In genomic region chr17:37430051-37430591, GRCh38 we compare ENCODE assay signal across 11 cellular contexts. TPM values are rescaled to one million over a fixed set of nuclear protein-coding genes. Genes with fewer than 3 reads are reported as not detected.
A peak's percentile ranks its signal among the peaks of the same experiment; 100 is the strongest.
DNase-seq lines count a peak whose midpoint lies in the region; ATAC-seq and TF ChIP-seq lines count a peak whose summit lies in the region.
"Had no signal": no experiment of that assay in that cellular context is flagged by ENCODE, and none has a peak within 500 bp of the region (broad histone marks: within the 10 kb centered on the region; RNA-seq: fewer than 3 reads in every experiment).

No MANE protein-coding gene starts in this region.

- peaks cover 0 to 22% of the 10 kb centered on the region in 2 donors for H3K4me1 ChIP-seq in thoracic aorta (ENCODE audit: control insufficient read depth in 1 of 2, low read depth in 2 of 2)

- peak overlapping the region; percentile 93 for H3K27ac Mint-ChIP-seq in T-helper 2 cell treated with Interferon-gamma antibody and Interleukin-4, amounts not matched to agents 5 μg/mL and 100 μg/mL, for 36 hours

- TF ChIP-seq CTCF in fibroblast of mammary gland (conservative IDR thresholded peaks at IDR 0.05; ENCODE audit: control insufficient read depth, insufficient read depth, low read depth, low read length) (no peak), thoracic aorta (IDR thresholded peaks at IDR 0.05) (no peak)

- H3K27me3 ChIP-seq in thoracic aorta (replicated peaks; ENCODE audit: insufficient read depth), result no peaks in the 10 kb centered on the region
- H3K27me3 ChIP-seq: neutrophil had no signal

- peak overlapping the region; percentile 10 to 57 for H3K27ac ChIP-seq in thoracic aorta
- H3K27ac ChIP-seq: neutrophil had no signal

- H3K27me3 Mint-ChIP-seq in activated T-cell treated with anti-CD3 and anti-CD28 coated beads, Interleukin-2, amount 50 U/mL, for 4 hours (ENCODE audit: low read depth), result no peaks in the 10 kb centered on the region
- no peaks in the 10 kb centered on the region for H3K27me3 Mint-ChIP-seq in T-helper 2 cell treated with Interferon-gamma antibody and Interleukin-4, amounts not matched to agents 5 μg/mL and 100 μg/mL, for 36 hours (ENCODE audit: low read depth)

- peaks cover 20% of the 10 kb centered on the region for H3K36me3 ChIP-seq in thoracic aorta

- DNase-seq in activated T-cell treated with anti-CD3 and anti-CD28 coated beads, Interleukin-2, amount 50 U/mL, for 4 hours, result no peak
- DNase-seq in activated T-cell treated with anti-CD3 and anti-CD28 coated beads, Interleukin-2, amount 50 U/mL, for 48 hours, result no peak
- no peak for DNase-seq in T-helper 2 cell treated with Interferon-gamma antibody and Interleukin-4, amounts not matched to agents 5 μg/mL and 100 μg/mL, for 36 hours (ENCODE audit: low spot score)
- DNase-seq in fibroblast of mammary gland (ENCODE audit: low read depth), result peak; percentile 83
- DNase-seq in thoracic aorta (ENCODE audit: low spot score), result no peak
- DNase-seq in NCI-H1048 (lab: John Stamatoyannopoulos, UW), result no peak
- no peak for DNase-seq in pons (ENCODE audit: low spot score)
- DNase-seq: NK-92 treated with Interleukin-12 subunit alpha and Interleukin-12 subunit beta, amount 100 ng/mL, for 24 hours had no signal

- H3K9me3 ChIP-seq in thoracic aorta, result no peaks in the 10 kb centered on the region
- H3K9me3 ChIP-seq: neutrophil had no signal

- H3K4me3 Mint-ChIP-seq in activated T-cell treated with anti-CD3 and anti-CD28 coated beads, Interleukin-2, amount 50 U/mL, for 4 hours, result no peak overlapping the region
- H3K4me3 Mint-ChIP-seq in T-helper 2 cell treated with Interferon-gamma antibody and Interleukin-4, amounts not matched to agents 5 μg/mL and 100 μg/mL, for 36 hours, result peak overlapping the region; percentile 69

- H3K36me3 Mint-ChIP-seq in activated T-cell treated with anti-CD3 and anti-CD28 coated beads, Interleukin-2, amount 50 U/mL, for 4 hours (ENCODE audit: insufficient read depth), result peaks cover 29% of the 10 kb centered on the region
- H3K36me3 Mint-ChIP-seq in T-helper 2 cell treated with Interferon-gamma antibody and Interleukin-4, amounts not matched to agents 5 μg/mL and 100 μg/mL, for 36 hours (ENCODE audit: low read depth), result peaks cover 46% of the 10 kb centered on the region

- ATAC-seq in activated T-cell treated with anti-CD3 and anti-CD28 coated beads, Interleukin-2, amount 50 U/mL, for 4 hours, result peak; percentile 90
- ATAC-seq in thoracic aorta (ENCODE audit: insufficient number of reproducible peaks, low FRiP score, low read depth) (no peak), HG03354 (IDR thresholded peaks at IDR 0.05; ENCODE audit: poor library complexity, severe bottlenecking, unreplicated experiment) (no peak)
- ATAC-seq: HCT116 had no signal

- no peak overlapping the region for H3K4me3 ChIP-seq in fibroblast of mammary gland (ENCODE audit: control insufficient read depth, low read depth, low read length)
- no peak overlapping the region for H3K4me3 ChIP-seq in thoracic aorta

- peaks cover 23% of the 10 kb centered on the region for H3K4me1 Mint-ChIP-seq in activated T-cell treated with anti-CD3 and anti-CD28 coated beads, Interleukin-2, amount 50 U/mL, for 4 hours (ENCODE audit: low read depth)
- peaks cover 23% of the 10 kb centered on the region for H3K4me1 Mint-ChIP-seq in T-helper 2 cell treated with Interferon-gamma antibody and Interleukin-4, amounts not matched to agents 5 μg/mL and 100 μg/mL, for 36 hours (ENCODE audit: low read depth)

- no peaks in the 10 kb centered on the region for H3K9me3 Mint-ChIP-seq in activated T-cell treated with anti-CD3 and anti-CD28 coated beads, Interleukin-2, amount 50 U/mL, for 4 hours
- H3K9me3 Mint-ChIP-seq in T-helper 2 cell treated with Interferon-gamma antibody and Interleukin-4, amounts not matched to agents 5 μg/mL and 100 μg/mL, for 36 hours, result no peaks in the 10 kb centered on the region

RNA-seq across cellular contexts. Expression of gene TADA2A, which starts 23.4 kb away (rescaled TPM):
- 10 to 100 TPM; 38.8 to 39.6 (median 39.3) TPM for total RNA-seq in activated T-cell treated with anti-CD3 and anti-CD28 coated beads, Interleukin-2, amount 50 U/mL, for 4 hours
- 10 to 100 TPM in 1 of 2 donors, 1 to 10 TPM in 1; 8.1 to 14.7 TPM for total RNA-seq in thoracic aorta

RNA-seq across cellular contexts. Expression of gene ACACA, which starts 23.5 kb away (rescaled TPM):
- 10 to 100 TPM; 58.7 to 65.5 (median 61.2) TPM for total RNA-seq in activated T-cell treated with anti-CD3 and anti-CD28 coated beads, Interleukin-2, amount 50 U/mL, for 4 hours
- total RNA-seq in thoracic aorta, result 10 to 100 TPM; 20.7 to 34.0 TPM

RNA-seq across cellular contexts. Expression of gene C17orf78, which starts 54.3 kb away (rescaled TPM):
- not detected for total RNA-seq in activated T-cell treated with anti-CD3 and anti-CD28 coated beads, Interleukin-2, amount 50 U/mL, for 4 hours
- not detected for total RNA-seq in thoracic aorta

RNA-seq across cellular contexts. Expression of gene DUSP14, which starts 59.6 kb away (rescaled TPM):
- 10 to 100 TPM; 18.2 to 21.8 (median 18.2) TPM for total RNA-seq in activated T-cell treated with anti-CD3 and anti-CD28 coated beads, Interleukin-2, amount 50 U/mL, for 4 hours
- total RNA-seq in thoracic aorta, result 10 to 100 TPM; 18.1 to 22.2 TPM

Comparison
In these comparisons a context has a peak if more than half of its experiments do, and no peak if none do; other contexts are left out.
1. ATAC-seq: peak in activated T-cell treated with anti-CD3 and anti-CD28 coated beads, Interleukin-2, amount 50 U/mL, for 4 hours (2 of 2); none in thoracic aorta (single experiment) and HG03354 (single experiment).